19 cellular contexts compared by ENCODE assay signal in the genomic region with DNA sequence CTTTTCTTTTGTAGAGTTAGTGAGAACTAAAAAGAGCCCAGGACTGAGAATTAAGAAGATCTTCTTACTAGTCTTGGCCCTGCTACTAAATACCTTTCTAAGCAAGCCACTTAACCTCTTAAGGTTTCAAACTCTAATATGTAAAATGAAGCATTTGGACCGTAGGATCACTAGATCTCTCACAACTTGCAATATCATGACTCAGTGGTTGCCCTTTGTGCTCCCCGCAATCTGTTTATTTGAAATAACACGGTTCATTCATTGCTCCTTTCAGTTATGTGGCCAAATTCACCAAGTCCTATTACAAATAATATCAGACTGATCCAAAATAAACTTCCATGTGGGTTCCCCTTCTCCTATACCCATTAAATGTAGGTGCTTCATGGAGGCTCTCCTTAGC. TPM values are rescaled to one million over a fixed set of nuclear protein-coding genes. Genes with fewer than 3 reads are reported as not detected.
"Had no signal": no experiment of that assay in that cellular context is flagged by ENCODE, and none has a peak within 500 bp of the region (broad histone marks: within the 10 kb centered on the region; RNA-seq: fewer than 3 reads in every experiment).

No MANE protein-coding gene starts in this region.

- H3K9me3 Mint-ChIP-seq: activated naive CD4-positive, alpha-beta T cell treated with anti-CD3 and anti-CD28 coated beads, Interleukin-2, amount 50 U/mL, for 72 hours; activated T-cell treated with anti-CD3 and anti-CD28 coated beads, Interleukin-2, amount 50 U/mL, for 24 hours; activated T-helper 17 cell treated with anti-CD3 and anti-CD28 coated beads, Interleukin-2, amount 50 U/mL, for 72 hours; mesothelial cell of epicardium; natural killer cell; stimulated activated naive CD8-positive, alpha-beta T cell treated with anti-CD3 and anti-CD28 coated beads, Interleukin-15, Interleukin-2, amounts not matched to agents 100 ng/mL and 50 ng/mL, for 24 hours; type B pancreatic cell; WTC11 had no signal

- H3K27ac Mint-ChIP-seq: activated naive CD4-positive, alpha-beta T cell treated with anti-CD3 and anti-CD28 coated beads, Interleukin-2, amount 50 U/mL, for 72 hours; activated T-cell treated with anti-CD3 and anti-CD28 coated beads, Interleukin-2, amount 50 U/mL, for 24 hours; activated T-helper 17 cell treated with anti-CD3 and anti-CD28 coated beads, Interleukin-2, amount 50 U/mL, for 72 hours; mesothelial cell of epicardium; natural killer cell; progenitor cell of endocrine pancreas; stimulated activated naive CD8-positive, alpha-beta T cell treated with anti-CD3 and anti-CD28 coated beads, Interleukin-15, Interleukin-2, amounts not matched to agents 100 ng/mL and 50 ng/mL, for 24 hours; type B pancreatic cell; WTC11 had no signal

- DNase-seq: activated CD4-positive, alpha-beta T cell treated with anti-CD3 and anti-CD28 coated beads, Interleukin-2, amount 50 U/mL, for 4 hours; activated CD8-positive, alpha-beta memory T cell treated with anti-CD3 and anti-CD28 coated beads for 24 hours; activated CD8-positive, alpha-beta memory T cell treated with anti-CD3 and anti-CD28 coated beads, Interleukin-2, amount 50 U/mL, for 4 hours; activated T-cell treated with anti-CD3 and anti-CD28 coated beads, Interleukin-2, amount 50 U/mL, for 24 hours; brain microvascular endothelial cell; colonic mucosa; hippocampal formation; natural killer cell; stimulated activated CD4-positive, alpha-beta T cell treated with anti-CD3 and anti-CD28 coated beads, Interleukin-1b, Interleukin-23, amount 100 ng/mL, for 48 hours; T-helper 1 cell had no signal

- H3K4me1 ChIP-seq: ascending aorta, colonic mucosa had no signal

- H3K4me3 ChIP-seq: ascending aorta, colonic mucosa, SJSA1 had no signal

- H3K27me3 ChIP-seq: ascending aorta, brain microvascular endothelial cell, colonic mucosa, SJSA1 had no signal

- H3K9me3 ChIP-seq: ascending aorta, colonic mucosa, SJSA1 had no signal

- H3K36me3 Mint-ChIP-seq: activated naive CD4-positive, alpha-beta T cell treated with anti-CD3 and anti-CD28 coated beads, Interleukin-2, amount 50 U/mL, for 72 hours; mesothelial cell of epicardium; natural killer cell; type B pancreatic cell; WTC11 had no signal

- H3K27me3 Mint-ChIP-seq: progenitor cell of endocrine pancreas, type B pancreatic cell had no signal

- H3K36me3 ChIP-seq: ascending aorta, brain microvascular endothelial cell, colonic mucosa, SJSA1 had no signal

- H3K4me3 Mint-ChIP-seq: activated T-cell treated with anti-CD3 and anti-CD28 coated beads, Interleukin-2, amount 50 U/mL, for 24 hours; activated T-helper 17 cell treated with anti-CD3 and anti-CD28 coated beads, Interleukin-2, amount 50 U/mL, for 72 hours; mesothelial cell of epicardium; natural killer cell; stimulated activated naive CD8-positive, alpha-beta T cell treated with anti-CD3 and anti-CD28 coated beads, Interleukin-15, Interleukin-2, amounts not matched to agents 100 ng/mL and 50 ng/mL, for 24 hours; type B pancreatic cell; WTC11 had no signal

- H3K27ac ChIP-seq: ascending aorta, brain microvascular endothelial cell, colonic mucosa, SJSA1 had no signal

- ATAC-seq: activated naive CD4-positive, alpha-beta T cell treated with anti-CD3 and anti-CD28 coated beads, Interleukin-2, amount 50 U/mL, for 72 hours; activated T-helper 17 cell treated with anti-CD3 and anti-CD28 coated beads, Interleukin-2, amount 50 U/mL, for 72 hours; natural killer cell; WTC11 had no signal

- H3K4me1 Mint-ChIP-seq: activated T-helper 17 cell treated with anti-CD3 and anti-CD28 coated beads, Interleukin-2, amount 50 U/mL, for 72 hours; natural killer cell had no signal

RNA-seq across cellular contexts. Expression of a gene that starts 10.8 kb away (rescaled TPM):
- total RNA-seq: activated naive CD4-positive, alpha-beta T cell treated with anti-CD3 and anti-CD28 coated beads, Interleukin-2, amount 50 U/mL, for 72 hours; activated T-helper 17 cell treated with anti-CD3 and anti-CD28 coated beads, Interleukin-2, amount 50 U/mL, for 72 hours; natural killer cell had no signal
